2 cellular contexts compared by ENCODE assay signal in the genomic region with DNA sequence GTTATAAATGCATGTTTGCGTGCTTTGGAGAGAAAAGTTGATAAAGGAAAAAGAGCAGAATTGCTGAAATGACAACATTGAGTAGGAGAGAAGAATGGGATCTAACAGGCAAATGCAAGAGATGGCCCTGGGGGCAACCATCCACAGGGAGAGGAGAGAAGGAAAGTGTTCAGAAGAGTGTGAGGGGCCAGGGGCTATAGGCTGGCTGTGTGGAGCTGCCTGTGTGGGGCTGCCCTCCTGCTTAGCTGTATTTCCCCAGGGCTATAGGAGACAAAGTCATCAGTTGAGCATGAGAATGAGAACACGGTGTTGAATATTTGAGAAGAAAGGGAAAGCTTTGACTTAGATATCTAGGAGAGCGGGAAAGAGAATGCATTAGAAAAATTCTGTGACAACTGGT.
TF ChIP-seq lines count a peak whose summit lies in the region.

No MANE protein-coding gene starts in this region.

TF ChIP-seq in H1, 55 proteins besides CTCF, POLR2A, EP300 and RAD21:
- no peak for TF ChIP-seq JUND (IDR thresholded peaks at IDR 0.05; ENCODE audit: low read length)
- TF ChIP-seq SIN3A (conservative IDR thresholded peaks at IDR 0.05 in 1 of 2, IDR thresholded peaks at IDR 0.05 in 1 of 2; ENCODE audit: low read depth in 1 of 2, low read length in 2 of 2), result no peak
- TF ChIP-seq, protein P1, sequence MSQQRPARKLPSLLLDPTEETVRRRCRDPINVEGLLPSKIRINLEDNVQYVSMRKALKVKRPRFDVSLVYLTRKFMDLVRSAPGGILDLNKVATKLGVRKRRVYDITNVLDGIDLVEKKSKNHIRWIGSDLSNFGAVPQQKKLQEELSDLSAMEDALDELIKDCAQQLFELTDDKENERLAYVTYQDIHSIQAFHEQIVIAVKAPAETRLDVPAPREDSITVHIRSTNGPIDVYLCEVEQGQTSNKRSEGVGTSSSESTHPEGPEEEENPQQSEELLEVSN (IDR thresholded peaks at IDR 0.05), result no peak
- TF ChIP-seq MAFK (IDR thresholded peaks at IDR 0.05; ENCODE audit: low read depth, low read length), result no peak
- no peak for TF ChIP-seq POLR2AphosphoS5 (IDR thresholded peaks at IDR 0.05; ENCODE audit: low read depth, low read length)

TF ChIP-seq in GM23338, 12 proteins besides CTCF, POLR2A, EP300 and RAD21:
- TF ChIP-seq, protein P2, sequence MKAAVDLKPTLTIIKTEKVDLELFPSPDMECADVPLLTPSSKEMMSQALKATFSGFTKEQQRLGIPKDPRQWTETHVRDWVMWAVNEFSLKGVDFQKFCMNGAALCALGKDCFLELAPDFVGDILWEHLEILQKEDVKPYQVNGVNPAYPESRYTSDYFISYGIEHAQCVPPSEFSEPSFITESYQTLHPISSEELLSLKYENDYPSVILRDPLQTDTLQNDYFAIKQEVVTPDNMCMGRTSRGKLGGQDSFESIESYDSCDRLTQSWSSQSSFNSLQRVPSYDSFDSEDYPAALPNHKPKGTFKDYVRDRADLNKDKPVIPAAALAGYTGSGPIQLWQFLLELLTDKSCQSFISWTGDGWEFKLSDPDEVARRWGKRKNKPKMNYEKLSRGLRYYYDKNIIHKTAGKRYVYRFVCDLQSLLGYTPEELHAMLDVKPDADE (IDR thresholded peaks at IDR 0.05), result no peak
- no peak for TF ChIP-seq EZH2 (IDR thresholded peaks at IDR 0.05; ENCODE audit: low read depth, unreplicated experiment)
- no peak for TF ChIP-seq POLR2AphosphoS5 (IDR thresholded peaks at IDR 0.05; ENCODE audit: low read depth)
- no peak for TF ChIP-seq JUNB (IDR thresholded peaks at IDR 0.05; ENCODE audit: unreplicated experiment)
- no peak for TF ChIP-seq NANOG (IDR thresholded peaks at IDR 0.05; ENCODE audit: borderline replicate concordance)
- TF ChIP-seq CREB1 (CRISPR knock-in tag; IDR thresholded peaks at IDR 0.05; ENCODE audit: low read depth), result no peak
- no peak for TF ChIP-seq STAT1 (IDR thresholded peaks at IDR 0.05; ENCODE audit: unreplicated experiment)
- no peak for TF ChIP-seq EZH2phosphoT487 (IDR thresholded peaks at IDR 0.05; ENCODE audit: unreplicated experiment)
- TF ChIP-seq ZNF331 (CRISPR knock-in tag; IDR thresholded peaks at IDR 0.05; ENCODE audit: low read depth), result no peak
- TF ChIP-seq ZNF114 (CRISPR knock-in tag; IDR thresholded peaks at IDR 0.05), result no peak
- TF ChIP-seq, protein P3, sequence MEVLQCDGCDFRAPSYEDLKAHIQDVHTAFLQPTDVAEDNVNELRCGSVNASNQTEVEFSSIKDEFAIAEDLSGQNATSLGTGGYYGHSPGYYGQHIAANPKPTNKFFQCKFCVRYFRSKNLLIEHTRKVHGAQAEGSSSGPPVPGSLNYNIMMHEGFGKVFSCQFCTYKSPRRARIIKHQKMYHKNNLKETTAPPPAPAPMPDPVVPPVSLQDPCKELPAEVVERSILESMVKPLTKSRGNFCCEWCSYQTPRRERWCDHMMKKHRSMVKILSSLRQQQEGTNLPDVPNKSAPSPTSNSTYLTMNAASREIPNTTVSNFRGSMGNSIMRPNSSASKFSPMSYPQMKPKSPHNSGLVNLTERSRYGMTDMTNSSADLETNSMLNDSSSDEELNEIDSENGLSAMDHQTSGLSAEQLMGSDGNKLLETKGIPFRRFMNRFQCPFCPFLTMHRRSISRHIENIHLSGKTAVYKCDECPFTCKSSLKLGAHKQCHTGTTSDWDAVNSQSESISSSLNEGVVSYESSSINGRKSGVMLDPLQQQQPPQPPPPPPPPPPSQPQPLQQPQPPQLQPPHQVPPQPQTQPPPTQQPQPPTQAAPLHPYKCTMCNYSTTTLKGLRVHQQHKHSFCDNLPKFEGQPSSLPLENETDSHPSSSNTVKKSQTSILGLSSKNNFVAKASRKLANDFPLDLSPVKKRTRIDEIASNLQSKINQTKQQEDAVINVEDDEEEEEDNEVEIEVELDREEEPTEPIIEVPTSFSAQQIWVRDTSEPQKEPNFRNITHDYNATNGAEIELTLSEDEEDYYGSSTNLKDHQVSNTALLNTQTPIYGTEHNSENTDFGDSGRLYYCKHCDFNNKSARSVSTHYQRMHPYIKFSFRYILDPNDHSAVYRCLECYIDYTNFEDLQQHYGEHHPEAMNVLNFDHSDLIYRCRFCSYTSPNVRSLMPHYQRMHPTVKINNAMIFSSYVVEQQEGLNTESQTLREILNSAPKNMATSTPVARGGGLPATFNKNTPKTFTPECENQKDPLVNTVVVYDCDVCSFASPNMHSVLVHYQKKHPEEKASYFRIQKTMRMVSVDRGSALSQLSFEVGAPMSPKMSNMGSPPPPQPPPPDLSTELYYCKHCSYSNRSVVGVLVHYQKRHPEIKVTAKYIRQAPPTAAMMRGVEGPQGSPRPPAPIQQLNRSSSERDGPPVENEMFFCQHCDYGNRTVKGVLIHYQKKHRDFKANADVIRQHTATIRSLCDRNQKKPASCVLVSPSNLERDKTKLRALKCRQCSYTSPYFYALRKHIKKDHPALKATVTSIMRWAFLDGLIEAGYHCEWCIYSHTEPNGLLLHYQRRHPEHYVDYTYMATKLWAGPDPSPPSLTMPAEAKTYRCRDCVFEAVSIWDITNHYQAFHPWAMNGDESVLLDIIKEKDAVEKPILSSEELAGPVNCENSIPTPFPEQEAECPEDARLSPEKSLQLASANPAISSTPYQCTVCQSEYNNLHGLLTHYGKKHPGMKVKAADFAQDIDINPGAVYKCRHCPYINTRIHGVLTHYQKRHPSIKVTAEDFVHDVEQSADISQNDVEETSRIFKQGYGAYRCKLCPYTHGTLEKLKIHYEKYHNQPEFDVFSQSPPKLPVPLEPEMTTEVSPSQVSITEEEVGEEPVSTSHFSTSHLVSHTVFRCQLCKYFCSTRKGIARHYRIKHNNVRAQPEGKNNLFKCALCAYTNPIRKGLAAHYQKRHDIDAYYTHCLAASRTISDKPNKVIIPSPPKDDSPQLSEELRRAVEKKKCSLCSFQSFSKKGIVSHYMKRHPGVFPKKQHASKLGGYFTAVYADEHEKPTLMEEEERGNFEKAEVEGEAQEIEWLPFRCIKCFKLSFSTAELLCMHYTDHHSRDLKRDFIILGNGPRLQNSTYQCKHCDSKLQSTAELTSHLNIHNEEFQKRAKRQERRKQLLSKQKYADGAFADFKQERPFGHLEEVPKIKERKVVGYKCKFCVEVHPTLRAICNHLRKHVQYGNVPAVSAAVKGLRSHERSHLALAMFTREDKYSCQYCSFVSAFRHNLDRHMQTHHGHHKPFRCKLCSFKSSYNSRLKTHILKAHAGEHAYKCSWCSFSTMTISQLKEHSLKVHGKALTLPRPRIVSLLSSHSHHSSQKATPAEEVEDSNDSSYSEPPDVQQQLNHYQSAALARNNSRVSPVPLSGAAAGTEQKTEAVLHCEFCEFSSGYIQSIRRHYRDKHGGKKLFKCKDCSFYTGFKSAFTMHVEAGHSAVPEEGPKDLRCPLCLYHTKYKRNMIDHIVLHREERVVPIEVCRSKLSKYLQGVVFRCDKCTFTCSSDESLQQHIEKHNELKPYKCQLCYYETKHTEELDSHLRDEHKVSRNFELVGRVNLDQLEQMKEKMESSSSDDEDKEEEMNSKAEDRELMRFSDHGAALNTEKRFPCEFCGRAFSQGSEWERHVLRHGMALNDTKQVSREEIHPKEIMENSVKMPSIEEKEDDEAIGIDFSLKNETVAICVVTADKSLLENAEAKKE (CRISPR knock-in tag; IDR thresholded peaks at IDR 0.05), result no peak
- TF ChIP-seq, protein P4, sequence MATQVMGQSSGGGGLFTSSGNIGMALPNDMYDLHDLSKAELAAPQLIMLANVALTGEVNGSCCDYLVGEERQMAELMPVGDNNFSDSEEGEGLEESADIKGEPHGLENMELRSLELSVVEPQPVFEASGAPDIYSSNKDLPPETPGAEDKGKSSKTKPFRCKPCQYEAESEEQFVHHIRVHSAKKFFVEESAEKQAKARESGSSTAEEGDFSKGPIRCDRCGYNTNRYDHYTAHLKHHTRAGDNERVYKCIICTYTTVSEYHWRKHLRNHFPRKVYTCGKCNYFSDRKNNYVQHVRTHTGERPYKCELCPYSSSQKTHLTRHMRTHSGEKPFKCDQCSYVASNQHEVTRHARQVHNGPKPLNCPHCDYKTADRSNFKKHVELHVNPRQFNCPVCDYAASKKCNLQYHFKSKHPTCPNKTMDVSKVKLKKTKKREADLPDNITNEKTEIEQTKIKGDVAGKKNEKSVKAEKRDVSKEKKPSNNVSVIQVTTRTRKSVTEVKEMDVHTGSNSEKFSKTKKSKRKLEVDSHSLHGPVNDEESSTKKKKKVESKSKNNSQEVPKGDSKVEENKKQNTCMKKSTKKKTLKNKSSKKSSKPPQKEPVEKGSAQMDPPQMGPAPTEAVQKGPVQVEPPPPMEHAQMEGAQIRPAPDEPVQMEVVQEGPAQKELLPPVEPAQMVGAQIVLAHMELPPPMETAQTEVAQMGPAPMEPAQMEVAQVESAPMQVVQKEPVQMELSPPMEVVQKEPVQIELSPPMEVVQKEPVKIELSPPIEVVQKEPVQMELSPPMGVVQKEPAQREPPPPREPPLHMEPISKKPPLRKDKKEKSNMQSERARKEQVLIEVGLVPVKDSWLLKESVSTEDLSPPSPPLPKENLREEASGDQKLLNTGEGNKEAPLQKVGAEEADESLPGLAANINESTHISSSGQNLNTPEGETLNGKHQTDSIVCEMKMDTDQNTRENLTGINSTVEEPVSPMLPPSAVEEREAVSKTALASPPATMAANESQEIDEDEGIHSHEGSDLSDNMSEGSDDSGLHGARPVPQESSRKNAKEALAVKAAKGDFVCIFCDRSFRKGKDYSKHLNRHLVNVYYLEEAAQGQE (IDR thresholded peaks at IDR 0.05; ENCODE audit: unreplicated experiment), result no peak
